In genomic region chr12:110641512-110641911, GRCh38 we compare ENCODE assay signal across 1 cellular context.
TF ChIP-seq lines count a peak whose summit lies in the region.

No MANE protein-coding gene starts in this region.

TF ChIP-seq in K562, 482 proteins besides CTCF, POLR2A, EP300 and RAD21 (continued from another document):
- TF ChIP-seq BCLAF1 (IDR thresholded peaks at IDR 0.05; ENCODE audit: borderline replicate concordance in 1 of 2, control insufficient read depth in 1 of 2, low read depth in 2 of 2, low read length in 1 of 2): no peak
